In the genomic region with DNA sequence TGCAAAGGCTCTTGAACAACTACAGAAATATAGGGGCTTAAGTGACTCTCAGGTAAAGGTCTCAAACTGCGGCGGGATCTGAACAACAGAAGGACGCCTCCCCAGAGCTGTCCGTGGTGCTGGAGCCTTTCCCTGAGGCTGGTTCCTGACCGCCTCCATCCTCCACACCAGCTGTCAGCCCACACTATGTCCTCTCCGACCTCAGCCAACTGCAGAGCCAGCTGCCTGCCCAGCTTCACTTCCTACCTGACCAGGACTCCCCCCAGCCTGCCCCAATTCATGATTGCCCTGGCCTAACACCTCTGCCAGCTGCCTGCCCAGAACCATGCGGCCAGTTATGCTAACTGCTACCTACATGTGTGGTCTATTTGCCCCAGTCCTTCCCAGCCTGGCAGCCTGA, we compare ENCODE assay signal across 10 cellular contexts.
DNase-seq lines count a peak whose midpoint lies in the region; ATAC-seq, FAIRE-seq and TF ChIP-seq lines count a peak whose summit lies in the region.
"Had no signal": no experiment of that assay in that cellular context is flagged by ENCODE, and none has a peak within 500 bp of the region (broad histone marks: within the 10 kb centered on the region; RNA-seq: fewer than 3 reads in every experiment).

No MANE protein-coding gene starts in this region.

- no peaks in the 10 kb centered on the region for H3K79me1 ChIP-seq in mesendoderm (ENCODE audit: low read length)

- H3K9me1 ChIP-seq in K562 (ENCODE audit: control insufficient read depth, insufficient read depth, low read length): no peaks in the 10 kb centered on the region

- H3K9ac ChIP-seq in K562 (ENCODE audit: insufficient read depth in 1 of 2, low read depth in 2 of 2, low read length in 2 of 2): no peak overlapping the region
- no peak overlapping the region for H3K9ac ChIP-seq in mesendoderm (ENCODE audit: low read length)

- FAIRE-seq in K562 (lab: Jason Lieb, UNC): peak; percentile 75

- no peak overlapping the region for H3K27ac Mint-ChIP-seq in CD8-positive, alpha-beta memory T cell
- H3K27ac Mint-ChIP-seq: memory B cell had no signal

- H4K20me1 ChIP-seq in K562 (replicated peaks; ENCODE audit: control insufficient read depth, insufficient read depth, low read length): peaks cover 8% of the 10 kb centered on the region; the same call in 1 of the 2 replicates

- no peak overlapping the region for H3K56ac ChIP-seq in mesendoderm (ENCODE audit: low read length)

- WGBS in K562 (ENCODE audit: insufficient coverage, low coverage, missing lambda C conversion rate): 9% methylated on average over 7 of the region's 7 CpGs
- WGBS in mesendoderm (ENCODE audit: extremely low coverage, insufficient coverage, low lambda C conversion rate): no CpG with 5 or more reads among the region's 7 CpGs

- peaks cover 0 to 9% (median 0%) of the 10 kb centered on the region in 3 donors for H3K36me3 Mint-ChIP-seq in CD8-positive, alpha-beta memory T cell
- H3K36me3 Mint-ChIP-seq: memory B cell had no signal

- TF ChIP-seq RAD21 in K562 (CRISPR knock-in tag; conservative IDR thresholded peaks at IDR 0.05 in 1 of 2, IDR thresholded peaks at IDR 0.05 in 1 of 2): no peak

- no peak overlapping the region for H4K8ac ChIP-seq in mesendoderm (ENCODE audit: low read depth, low read length)

- no peak overlapping the region for H2BK5ac ChIP-seq in mesendoderm (ENCODE audit: low read length)

- H3K9me3 ChIP-seq in K562 (replicated peaks; ENCODE audit: control insufficient read depth, insufficient read depth, low read depth, low read length): no peaks in the 10 kb centered on the region
- no peaks in the 10 kb centered on the region for H3K9me3 ChIP-seq in CD8-positive, alpha-beta memory T cell (ENCODE audit: low read length)
- H3K9me3 ChIP-seq: vagina had no signal

- DNase-seq in GM20000 (ENCODE audit: low spot score) (peak; percentile 33), M059J (ENCODE audit: low read depth) (peak; percentile 25), K562 (ENCODE audit: extremely low read depth in 1 of 4, low spot score in 3 of 4) (peak; percentile 62 to 69 (median 65)), mesendoderm (peak; percentile 67), NCI-H446 treated with DMSO at 0.1 percent for 48 hours (lab: John Stamatoyannopoulos, UW) (no peak), NCI-H510A treated with DMSO at 0.1 percent for 48 hours (lab: John Stamatoyannopoulos, UW) (no peak)
- DNase-seq in CD8-positive, alpha-beta memory T cell: no peak
- DNase-seq: NK-92 treated with Interleukin-12 subunit alpha and Interleukin-12 subunit beta, amount 100 ng/mL, for 24 hours had no signal

- no peaks in the 10 kb centered on the region for H3K4me1 Mint-ChIP-seq in CD8-positive, alpha-beta memory T cell
- H3K4me1 Mint-ChIP-seq: memory B cell had no signal

- H2AK5ac ChIP-seq in mesendoderm (ENCODE audit: low read length): no peak overlapping the region

- H3K27me3 ChIP-seq in K562 (ENCODE audit: control insufficient read depth in 2 of 2, insufficient read depth in 2 of 2, low read length in 2 of 2) (peaks cover 5 to 16% of the 10 kb centered on the region in 2 experiments; a peak in 4 of 5 replicates), mesendoderm (ENCODE audit: insufficient read depth, low read length, poor library complexity) (no peaks in the 10 kb centered on the region)
- no peaks in the 10 kb centered on the region for H3K27me3 ChIP-seq in CD8-positive, alpha-beta memory T cell (ENCODE audit: insufficient read depth, low read length, poor library complexity, severe bottlenecking)
- H3K27me3 ChIP-seq: vagina had no signal

- TF ChIP-seq POLR2A in K562 (conservative IDR thresholded peaks at IDR 0.05): no peak

- TF ChIP-seq EP300 in K562 (IDR thresholded peaks at IDR 0.05; ENCODE audit: low read length): no peak

- no peaks in the 10 kb centered on the region for H3K36me3 ChIP-seq in K562 (ENCODE audit: control insufficient read depth, insufficient read depth, low read length)
- H3K36me3 ChIP-seq in mesendoderm (ENCODE audit: control insufficient read depth, insufficient read depth, low read length): no peaks in the 10 kb centered on the region
- H3K36me3 ChIP-seq in CD8-positive, alpha-beta memory T cell (ENCODE audit: insufficient read depth, low read length): no peaks in the 10 kb centered on the region
- H3K36me3 ChIP-seq: vagina had no signal

- no peak overlapping the region for H2BK120ac ChIP-seq in mesendoderm (ENCODE audit: low read depth, low read length)

- H3K4me1 ChIP-seq in K562 (replicated peaks in 1 of 2; ENCODE audit: control insufficient read depth in 2 of 2, insufficient read depth in 2 of 2, low read length in 2 of 2): peaks cover 5 to 12% of the 10 kb centered on the region in 2 experiments; a peak in 3 of 5 replicates
- no peaks in the 10 kb centered on the region for H3K4me1 ChIP-seq in mesendoderm (ENCODE audit: control insufficient read depth, low read depth, low read length)
- H3K4me1 ChIP-seq in CD8-positive, alpha-beta memory T cell (ENCODE audit: insufficient read depth, low read length): no peaks in the 10 kb centered on the region
- H3K4me1 ChIP-seq: vagina had no signal

- no peak overlapping the region for H3K4me2 ChIP-seq in K562 (ENCODE audit: insufficient read depth, low read length)
- no peak overlapping the region for H3K4me2 ChIP-seq in mesendoderm (ENCODE audit: low read length)

- POLR2A ChIA-PET in K562 (lab: Yijun Ruan, JAX): interaction anchor here (0.6 to 1.7 kb wide), 4 partner anchors 8 to 238 kb away, joined by 3 to 7 read pairs (median 4); no protein-coding TSS in a partner anchor
- POLR2A ChIA-PET in CD8-positive, alpha-beta memory T cell (lab: Charles Lee): no interaction called here

- H3K27me3 Mint-ChIP-seq in CD8-positive, alpha-beta memory T cell: peaks cover 4 to 56% of the 10 kb centered on the region in 2 donors

- intact Hi-C loops in K562 (cut with micrococcal nuclease): no loop called here

- H4K5ac ChIP-seq in mesendoderm (ENCODE audit: low read length): no peak overlapping the region

- H2BK15ac ChIP-seq in mesendoderm (replicated peaks; ENCODE audit: low read depth): no peak overlapping the region

- no peak overlapping the region for H3K23ac ChIP-seq in mesendoderm (ENCODE audit: low read length)

- in situ Hi-C loops in K562 (cut with MboI): no loop called here

- ATAC-seq in K562: peak; percentile 94

- H3K4ac ChIP-seq in mesendoderm (ENCODE audit: low read depth, low read length): no peak overlapping the region

- H2AFZ ChIP-seq in K562 (ENCODE audit: low read depth, low read length): no peak overlapping the region

- TF ChIP-seq CTCF in GM20000 (IDR thresholded peaks at IDR 0.05; ENCODE audit: extremely low read depth, missing control alignments) (no peak), K562 (IDR thresholded peaks at IDR 0.05 in 2 of 3, conservative IDR thresholded peaks at IDR 0.05 in 1 of 3; ENCODE audit: insufficient read depth in 2 of 3, low read depth in 1 of 3, low read length in 3 of 3) (no peak)

- CTCF ChIA-PET in K562 (lab: Yijun Ruan, JAX; ENCODE audit: low intra/inter-chr PET ratio): interaction anchor here (0.6 kb wide), 1 partner anchor 23 kb away, joined by 3 read pairs; no protein-coding TSS in a partner anchor
- CTCF ChIA-PET in CD8-positive, alpha-beta memory T cell (lab: Charles Lee): interaction anchor here (1.7 kb wide), 1 partner anchor 24 kb away, joined by 3 read pairs; no protein-coding TSS in a partner anchor

- BruUV-seq in K562 (replicated peaks; lab: Mats Ljungman, UMichigan): no TSS peak

- no peak overlapping the region for H3K27ac ChIP-seq in K562 (ENCODE audit: extremely low read depth, low read depth, low read length)
- no peak overlapping the region for H3K27ac ChIP-seq in mesendoderm (ENCODE audit: low read depth, low read length)
- no peak overlapping the region for H3K27ac ChIP-seq in CD8-positive, alpha-beta memory T cell (ENCODE audit: low read depth, low read length)
- H3K27ac ChIP-seq: vagina had no signal

- H3K18ac ChIP-seq in mesendoderm (ENCODE audit: low read length): no peak overlapping the region

- H3K9me3 Mint-ChIP-seq in CD8-positive, alpha-beta memory T cell: peaks cover 0 to 4% (median 3%) of the 10 kb centered on the region in 5 donors

- no peak overlapping the region for H3K4me3 ChIP-seq in K562
- no peak overlapping the region for H3K4me3 ChIP-seq in mesendoderm (ENCODE audit: low read length)
- H3K4me3 ChIP-seq in CD8-positive, alpha-beta memory T cell (ENCODE audit: low read length): no peak overlapping the region
- H3K4me3 ChIP-seq: vagina had no signal

- H3K4me3 Mint-ChIP-seq in CD8-positive, alpha-beta memory T cell: no peak overlapping the region
- H3K4me3 Mint-ChIP-seq: memory B cell had no signal

- H3K79me2 ChIP-seq in K562 (ENCODE audit: control insufficient read depth, insufficient read depth, low read length) (no peaks in the 10 kb centered on the region), mesendoderm (ENCODE audit: control insufficient read depth, insufficient read depth, low read length) (no peaks in the 10 kb centered on the region)

TF ChIP-seq in K562, 482 proteins besides CTCF, POLR2A, EP300 and RAD21 (continues in another document):
- no peak for TF ChIP-seq TBP (optimal IDR thresholded peaks at IDR 0.05; ENCODE audit: low read depth, low read length)
- no peak for TF ChIP-seq SMARCE1 (IDR thresholded peaks at IDR 0.05)
- peak; percentile 43; the same call in 1 of the 2 replicates for TF ChIP-seq LCOR (CRISPR knock-in tag; IDR thresholded peaks at IDR 0.05)

Comparison
In these comparisons a context has a peak if more than half of its experiments do, and no peak if none do; other contexts are left out.
1. DNase-seq: peak in GM20000 (single experiment), M059J (single experiment), K562 (4 of 4) and mesendoderm (single experiment); none in NCI-H446 treated with DMSO at 0.1 percent for 48 hours (single experiment), CD8-positive, alpha-beta memory T cell (0 of 5) and NCI-H510A treated with DMSO at 0.1 percent for 48 hours (single experiment).